1 cellular context compared by ENCODE assay signal in the genomic region with DNA sequence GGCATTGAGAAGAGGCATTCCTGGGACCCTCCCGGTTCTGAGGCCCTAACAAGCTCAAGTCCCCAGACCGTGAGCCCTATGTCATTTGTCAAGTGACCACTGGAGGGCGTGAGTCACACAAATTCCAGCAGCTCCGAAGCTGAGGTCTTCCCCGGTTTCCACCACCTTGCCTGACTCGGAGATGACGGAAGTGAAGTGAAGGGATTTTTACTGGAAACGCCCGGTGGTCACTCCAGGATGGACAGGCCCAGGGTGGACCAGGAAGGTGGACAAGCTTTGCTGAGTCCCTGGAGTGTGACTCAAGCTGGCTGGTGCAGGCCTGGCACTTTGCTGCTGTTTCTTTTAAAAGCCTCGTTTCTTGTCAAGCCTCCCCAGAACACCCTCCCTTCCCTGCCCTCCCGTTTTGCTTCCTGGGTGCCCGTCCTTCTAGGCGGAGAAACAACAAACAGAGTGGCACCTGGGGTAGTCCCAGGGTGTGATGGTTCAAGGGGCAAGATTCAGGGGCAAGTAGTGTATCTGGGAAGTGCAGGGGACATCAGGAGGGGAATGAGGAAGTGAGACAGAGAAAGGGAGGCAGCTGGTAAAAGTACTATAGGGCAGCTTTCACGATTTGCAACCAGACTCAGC.
TF ChIP-seq lines count a peak whose summit lies in the region.

No MANE protein-coding gene starts in this region.

TF ChIP-seq in HepG2, 621 proteins besides CTCF, POLR2A, EP300 and RAD21 (continued from another document):
- TF ChIP-seq, protein P1, sequence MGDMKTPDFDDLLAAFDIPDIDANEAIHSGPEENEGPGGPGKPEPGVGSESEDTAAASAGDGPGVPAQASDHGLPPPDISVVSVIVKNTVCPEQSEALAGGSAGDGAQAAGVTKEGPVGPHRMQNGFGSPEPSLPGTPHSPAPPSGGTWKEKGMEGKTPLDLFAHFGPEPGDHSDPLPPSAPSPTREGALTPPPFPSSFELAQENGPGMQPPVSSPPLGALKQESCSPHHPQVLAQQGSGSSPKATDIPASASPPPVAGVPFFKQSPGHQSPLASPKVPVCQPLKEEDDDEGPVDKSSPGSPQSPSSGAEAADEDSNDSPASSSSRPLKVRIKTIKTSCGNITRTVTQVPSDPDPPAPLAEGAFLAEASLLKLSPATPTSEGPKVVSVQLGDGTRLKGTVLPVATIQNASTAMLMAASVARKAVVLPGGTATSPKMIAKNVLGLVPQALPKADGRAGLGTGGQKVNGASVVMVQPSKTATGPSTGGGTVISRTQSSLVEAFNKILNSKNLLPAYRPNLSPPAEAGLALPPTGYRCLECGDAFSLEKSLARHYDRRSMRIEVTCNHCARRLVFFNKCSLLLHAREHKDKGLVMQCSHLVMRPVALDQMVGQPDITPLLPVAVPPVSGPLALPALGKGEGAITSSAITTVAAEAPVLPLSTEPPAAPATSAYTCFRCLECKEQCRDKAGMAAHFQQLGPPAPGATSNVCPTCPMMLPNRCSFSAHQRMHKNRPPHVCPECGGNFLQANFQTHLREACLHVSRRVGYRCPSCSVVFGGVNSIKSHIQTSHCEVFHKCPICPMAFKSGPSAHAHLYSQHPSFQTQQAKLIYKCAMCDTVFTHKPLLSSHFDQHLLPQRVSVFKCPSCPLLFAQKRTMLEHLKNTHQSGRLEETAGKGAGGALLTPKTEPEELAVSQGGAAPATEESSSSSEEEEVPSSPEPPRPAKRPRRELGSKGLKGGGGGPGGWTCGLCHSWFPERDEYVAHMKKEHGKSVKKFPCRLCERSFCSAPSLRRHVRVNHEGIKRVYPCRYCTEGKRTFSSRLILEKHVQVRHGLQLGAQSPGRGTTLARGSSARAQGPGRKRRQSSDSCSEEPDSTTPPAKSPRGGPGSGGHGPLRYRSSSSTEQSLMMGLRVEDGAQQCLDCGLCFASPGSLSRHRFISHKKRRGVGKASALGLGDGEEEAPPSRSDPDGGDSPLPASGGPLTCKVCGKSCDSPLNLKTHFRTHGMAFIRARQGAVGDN (CRISPR knock-in tag; IDR thresholded peaks at IDR 0.05) = peak; percentile 42; the same call in 1 of the 2 replicates
- TF ChIP-seq ELF1 (CRISPR knock-in tag; IDR thresholded peaks at IDR 0.05) = 0 out of 2 replicates have a peak, but pooled peaks have one; percentile 45
- no peak for TF ChIP-seq ZNF891 (CRISPR knock-in tag; IDR thresholded peaks at IDR 0.05)
- TF ChIP-seq ZNF567 (CRISPR knock-in tag; IDR thresholded peaks at IDR 0.05; ENCODE audit: borderline replicate concordance) = no peak
- TF ChIP-seq, protein P2, sequence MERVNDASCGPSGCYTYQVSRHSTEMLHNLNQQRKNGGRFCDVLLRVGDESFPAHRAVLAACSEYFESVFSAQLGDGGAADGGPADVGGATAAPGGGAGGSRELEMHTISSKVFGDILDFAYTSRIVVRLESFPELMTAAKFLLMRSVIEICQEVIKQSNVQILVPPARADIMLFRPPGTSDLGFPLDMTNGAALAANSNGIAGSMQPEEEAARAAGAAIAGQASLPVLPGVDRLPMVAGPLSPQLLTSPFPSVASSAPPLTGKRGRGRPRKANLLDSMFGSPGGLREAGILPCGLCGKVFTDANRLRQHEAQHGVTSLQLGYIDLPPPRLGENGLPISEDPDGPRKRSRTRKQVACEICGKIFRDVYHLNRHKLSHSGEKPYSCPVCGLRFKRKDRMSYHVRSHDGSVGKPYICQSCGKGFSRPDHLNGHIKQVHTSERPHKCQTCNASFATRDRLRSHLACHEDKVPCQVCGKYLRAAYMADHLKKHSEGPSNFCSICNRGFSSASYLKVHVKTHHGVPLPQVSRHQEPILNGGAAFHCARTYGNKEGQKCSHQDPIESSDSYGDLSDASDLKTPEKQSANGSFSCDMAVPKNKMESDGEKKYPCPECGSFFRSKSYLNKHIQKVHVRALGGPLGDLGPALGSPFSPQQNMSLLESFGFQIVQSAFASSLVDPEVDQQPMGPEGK (CRISPR knock-in tag; IDR thresholded peaks at IDR 0.05) = no peak
- TF ChIP-seq MED1 (CRISPR knock-in tag; IDR thresholded peaks at IDR 0.05) = 0 out of 2 replicates have a peak, but pooled peaks have one; percentile 24
- TF ChIP-seq STAG1 (CRISPR knock-in tag; IDR thresholded peaks at IDR 0.05) = peak; percentile 91
- peak; percentile 62 for TF ChIP-seq XRCC5 (optimal IDR thresholded peaks at IDR 0.05; ENCODE audit: low read length)
- TF ChIP-seq AGO2 (optimal IDR thresholded peaks at IDR 0.05; ENCODE audit: low read depth, low read length) = no peak
- no peak for TF ChIP-seq KAT8 (CRISPR knock-in tag; IDR thresholded peaks at IDR 0.05)
- TF ChIP-seq PAWR (CRISPR knock-in tag; IDR thresholded peaks at IDR 0.05; ENCODE audit: borderline replicate concordance) = no peak
- TF ChIP-seq, protein P3, sequence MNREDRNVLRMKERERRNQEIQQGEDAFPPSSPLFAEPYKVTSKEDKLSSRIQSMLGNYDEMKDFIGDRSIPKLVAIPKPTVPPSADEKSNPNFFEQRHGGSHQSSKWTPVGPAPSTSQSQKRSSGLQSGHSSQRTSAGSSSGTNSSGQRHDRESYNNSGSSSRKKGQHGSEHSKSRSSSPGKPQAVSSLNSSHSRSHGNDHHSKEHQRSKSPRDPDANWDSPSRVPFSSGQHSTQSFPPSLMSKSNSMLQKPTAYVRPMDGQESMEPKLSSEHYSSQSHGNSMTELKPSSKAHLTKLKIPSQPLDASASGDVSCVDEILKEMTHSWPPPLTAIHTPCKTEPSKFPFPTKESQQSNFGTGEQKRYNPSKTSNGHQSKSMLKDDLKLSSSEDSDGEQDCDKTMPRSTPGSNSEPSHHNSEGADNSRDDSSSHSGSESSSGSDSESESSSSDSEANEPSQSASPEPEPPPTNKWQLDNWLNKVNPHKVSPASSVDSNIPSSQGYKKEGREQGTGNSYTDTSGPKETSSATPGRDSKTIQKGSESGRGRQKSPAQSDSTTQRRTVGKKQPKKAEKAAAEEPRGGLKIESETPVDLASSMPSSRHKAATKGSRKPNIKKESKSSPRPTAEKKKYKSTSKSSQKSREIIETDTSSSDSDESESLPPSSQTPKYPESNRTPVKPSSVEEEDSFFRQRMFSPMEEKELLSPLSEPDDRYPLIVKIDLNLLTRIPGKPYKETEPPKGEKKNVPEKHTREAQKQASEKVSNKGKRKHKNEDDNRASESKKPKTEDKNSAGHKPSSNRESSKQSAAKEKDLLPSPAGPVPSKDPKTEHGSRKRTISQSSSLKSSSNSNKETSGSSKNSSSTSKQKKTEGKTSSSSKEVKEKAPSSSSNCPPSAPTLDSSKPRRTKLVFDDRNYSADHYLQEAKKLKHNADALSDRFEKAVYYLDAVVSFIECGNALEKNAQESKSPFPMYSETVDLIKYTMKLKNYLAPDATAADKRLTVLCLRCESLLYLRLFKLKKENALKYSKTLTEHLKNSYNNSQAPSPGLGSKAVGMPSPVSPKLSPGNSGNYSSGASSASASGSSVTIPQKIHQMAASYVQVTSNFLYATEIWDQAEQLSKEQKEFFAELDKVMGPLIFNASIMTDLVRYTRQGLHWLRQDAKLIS (CRISPR knock-in tag; IDR thresholded peaks at IDR 0.05) = no peak
- TF ChIP-seq ATF7 (IDR thresholded peaks at IDR 0.05) = no peak
- 0 out of 2 replicates have a peak, but pooled peaks have one; percentile 17 for TF ChIP-seq ATF7 (CRISPR knock-in tag; IDR thresholded peaks at IDR 0.05)
- TF ChIP-seq ZNF331 (CRISPR knock-in tag; IDR thresholded peaks at IDR 0.05) = no peak
- peak; percentile 22; the same call in 1 of the 2 replicates for TF ChIP-seq GATAD2A (CRISPR knock-in tag; IDR thresholded peaks at IDR 0.05)
- TF ChIP-seq ELF3 (CRISPR knock-in tag; IDR thresholded peaks at IDR 0.05) = peak; percentile 60
- TF ChIP-seq SMC3 (IDR thresholded peaks at IDR 0.05; ENCODE audit: low read length) = peak; percentile 85
- TF ChIP-seq, protein P4, sequence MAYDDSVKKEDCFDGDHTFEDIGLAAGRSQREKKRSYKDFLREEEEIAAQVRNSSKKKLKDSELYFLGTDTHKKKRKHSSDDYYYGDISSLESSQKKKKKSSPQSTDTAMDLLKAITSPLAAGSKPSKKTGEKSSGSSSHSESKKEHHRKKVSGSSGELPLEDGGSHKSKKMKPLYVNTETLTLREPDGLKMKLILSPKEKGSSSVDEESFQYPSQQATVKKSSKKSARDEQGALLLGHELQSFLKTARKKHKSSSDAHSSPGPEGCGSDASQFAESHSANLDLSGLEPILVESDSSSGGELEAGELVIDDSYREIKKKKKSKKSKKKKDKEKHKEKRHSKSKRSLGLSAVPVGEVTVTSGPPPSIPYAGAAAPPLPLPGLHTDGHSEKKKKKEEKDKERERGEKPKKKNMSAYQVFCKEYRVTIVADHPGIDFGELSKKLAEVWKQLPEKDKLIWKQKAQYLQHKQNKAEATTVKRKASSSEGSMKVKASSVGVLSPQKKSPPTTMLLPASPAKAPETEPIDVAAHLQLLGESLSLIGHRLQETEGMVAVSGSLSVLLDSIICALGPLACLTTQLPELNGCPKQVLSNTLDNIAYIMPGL (CRISPR knock-in tag; IDR thresholded peaks at IDR 0.05; ENCODE audit: borderline replicate concordance in 1 of 2, low read depth in 1 of 2) = peak; percentile 39 to 44; a peak in 2 of 4 replicates
- 0 out of 2 replicates have a peak, but pooled peaks have one; percentile 31 for TF ChIP-seq FOSL2 (CRISPR knock-in tag; IDR thresholded peaks at IDR 0.05)
- no peak for TF ChIP-seq HNF4A (CRISPR knock-in tag; IDR thresholded peaks at IDR 0.05)
- 0 out of 2 replicates have a peak, but pooled peaks have one; percentile 16 for TF ChIP-seq ZFY (CRISPR knock-in tag; IDR thresholded peaks at IDR 0.05)
- TF ChIP-seq, protein P5, sequence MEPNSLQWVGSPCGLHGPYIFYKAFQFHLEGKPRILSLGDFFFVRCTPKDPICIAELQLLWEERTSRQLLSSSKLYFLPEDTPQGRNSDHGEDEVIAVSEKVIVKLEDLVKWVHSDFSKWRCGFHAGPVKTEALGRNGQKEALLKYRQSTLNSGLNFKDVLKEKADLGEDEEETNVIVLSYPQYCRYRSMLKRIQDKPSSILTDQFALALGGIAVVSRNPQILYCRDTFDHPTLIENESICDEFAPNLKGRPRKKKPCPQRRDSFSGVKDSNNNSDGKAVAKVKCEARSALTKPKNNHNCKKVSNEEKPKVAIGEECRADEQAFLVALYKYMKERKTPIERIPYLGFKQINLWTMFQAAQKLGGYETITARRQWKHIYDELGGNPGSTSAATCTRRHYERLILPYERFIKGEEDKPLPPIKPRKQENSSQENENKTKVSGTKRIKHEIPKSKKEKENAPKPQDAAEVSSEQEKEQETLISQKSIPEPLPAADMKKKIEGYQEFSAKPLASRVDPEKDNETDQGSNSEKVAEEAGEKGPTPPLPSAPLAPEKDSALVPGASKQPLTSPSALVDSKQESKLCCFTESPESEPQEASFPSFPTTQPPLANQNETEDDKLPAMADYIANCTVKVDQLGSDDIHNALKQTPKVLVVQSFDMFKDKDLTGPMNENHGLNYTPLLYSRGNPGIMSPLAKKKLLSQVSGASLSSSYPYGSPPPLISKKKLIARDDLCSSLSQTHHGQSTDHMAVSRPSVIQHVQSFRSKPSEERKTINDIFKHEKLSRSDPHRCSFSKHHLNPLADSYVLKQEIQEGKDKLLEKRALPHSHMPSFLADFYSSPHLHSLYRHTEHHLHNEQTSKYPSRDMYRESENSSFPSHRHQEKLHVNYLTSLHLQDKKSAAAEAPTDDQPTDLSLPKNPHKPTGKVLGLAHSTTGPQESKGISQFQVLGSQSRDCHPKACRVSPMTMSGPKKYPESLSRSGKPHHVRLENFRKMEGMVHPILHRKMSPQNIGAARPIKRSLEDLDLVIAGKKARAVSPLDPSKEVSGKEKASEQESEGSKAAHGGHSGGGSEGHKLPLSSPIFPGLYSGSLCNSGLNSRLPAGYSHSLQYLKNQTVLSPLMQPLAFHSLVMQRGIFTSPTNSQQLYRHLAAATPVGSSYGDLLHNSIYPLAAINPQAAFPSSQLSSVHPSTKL (CRISPR knock-in tag; IDR thresholded peaks at IDR 0.05) = peak; percentile 39; the same call in 1 of the 2 replicates
- TF ChIP-seq ZSCAN29 (CRISPR knock-in tag; conservative IDR thresholded peaks at IDR 0.05) = 0 out of 2 replicates have a peak, but pooled peaks have one; percentile 22
- TF ChIP-seq ZFX (CRISPR knock-in tag; IDR thresholded peaks at IDR 0.05; ENCODE audit: low read depth) = peak; percentile 47
- TF ChIP-seq KDM2A (CRISPR knock-in tag; IDR thresholded peaks at IDR 0.05; ENCODE audit: borderline replicate concordance, low read depth) = peak; percentile 40; the same call in 1 of the 2 replicates
- TF ChIP-seq, protein P6, sequence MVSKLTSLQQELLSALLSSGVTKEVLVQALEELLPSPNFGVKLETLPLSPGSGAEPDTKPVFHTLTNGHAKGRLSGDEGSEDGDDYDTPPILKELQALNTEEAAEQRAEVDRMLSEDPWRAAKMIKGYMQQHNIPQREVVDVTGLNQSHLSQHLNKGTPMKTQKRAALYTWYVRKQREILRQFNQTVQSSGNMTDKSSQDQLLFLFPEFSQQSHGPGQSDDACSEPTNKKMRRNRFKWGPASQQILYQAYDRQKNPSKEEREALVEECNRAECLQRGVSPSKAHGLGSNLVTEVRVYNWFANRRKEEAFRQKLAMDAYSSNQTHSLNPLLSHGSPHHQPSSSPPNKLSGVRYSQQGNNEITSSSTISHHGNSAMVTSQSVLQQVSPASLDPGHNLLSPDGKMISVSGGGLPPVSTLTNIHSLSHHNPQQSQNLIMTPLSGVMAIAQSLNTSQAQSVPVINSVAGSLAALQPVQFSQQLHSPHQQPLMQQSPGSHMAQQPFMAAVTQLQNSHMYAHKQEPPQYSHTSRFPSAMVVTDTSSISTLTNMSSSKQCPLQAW (CRISPR knock-in tag; IDR thresholded peaks at IDR 0.05) = 0 out of 2 replicates have a peak, but pooled peaks have one; percentile 18
- no peak for TF ChIP-seq ZNF605 (CRISPR knock-in tag; IDR thresholded peaks at IDR 0.05)
- no peak for TF ChIP-seq HNRNPK (IDR thresholded peaks at IDR 0.05; ENCODE audit: low read depth, low read length, poor library complexity, severe bottlenecking)
- TF ChIP-seq SAP130 (CRISPR knock-in tag; IDR thresholded peaks at IDR 0.05; ENCODE audit: low read depth) = peak; percentile 23; the same call in 1 of the 2 replicates
